2 cellular contexts compared by ENCODE assay signal in the genomic region with DNA sequence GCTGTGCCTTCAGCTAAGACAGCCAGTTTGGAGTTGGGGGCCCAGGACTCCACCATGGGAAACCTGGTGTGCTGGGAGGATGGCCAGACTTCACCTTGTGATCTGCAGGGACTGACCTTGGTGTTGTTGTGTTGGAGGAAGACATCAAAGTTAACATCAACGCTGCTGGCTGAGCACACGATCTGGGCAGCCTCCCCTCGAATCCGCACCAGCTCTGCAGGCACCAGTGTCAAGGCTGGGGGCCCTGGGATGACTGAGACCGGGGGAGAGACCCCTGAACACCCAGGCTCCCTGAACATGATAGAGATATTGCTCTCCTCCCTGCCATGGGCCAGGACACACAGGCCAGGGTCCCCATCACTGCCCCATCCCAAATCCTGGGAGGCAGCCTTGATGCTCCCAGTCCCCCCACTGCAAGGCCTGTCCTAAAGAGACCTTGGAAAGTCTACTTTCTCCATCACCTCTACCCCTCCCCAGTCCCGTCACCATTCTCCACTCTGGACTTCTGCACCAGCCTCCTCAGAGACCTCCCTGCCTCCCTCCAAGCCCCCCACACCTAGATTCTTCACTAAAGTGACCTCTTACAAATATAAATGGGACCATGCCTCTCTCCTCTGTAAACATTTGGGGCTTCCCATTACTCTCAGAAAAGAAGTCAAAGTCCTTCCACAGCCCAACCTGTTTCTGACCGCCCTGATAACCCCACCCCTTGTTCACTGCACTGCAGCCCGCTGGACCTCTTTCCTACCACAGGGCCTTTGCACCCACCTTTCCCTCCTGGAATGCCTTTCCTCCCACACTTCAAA.
A peak's percentile ranks its signal among the peaks of the same experiment; 100 is the strongest.
TF ChIP-seq lines count a peak whose summit lies in the region.

No MANE protein-coding gene starts in this region.

TF ChIP-seq in IMR-90, 13 proteins besides CTCF, POLR2A, EP300 and RAD21:
- TF ChIP-seq NFE2L2 (IDR thresholded peaks at IDR 0.05; ENCODE audit: low read depth, low read length) = no peak

TF ChIP-seq in HepG2, 621 proteins besides CTCF, POLR2A, EP300 and RAD21:
- TF ChIP-seq ZMYM3 (CRISPR knock-in tag; IDR thresholded peaks at IDR 0.05) = 0 out of 2 replicates have a peak, but pooled peaks have one; percentile 46
- TF ChIP-seq ZKSCAN5 (CRISPR knock-in tag; IDR thresholded peaks at IDR 0.05) = no peak
- TF ChIP-seq NR2C2 (CRISPR knock-in tag; IDR thresholded peaks at IDR 0.05; ENCODE audit: borderline replicate concordance) = 0 out of 2 replicates have a peak, but pooled peaks have one; percentile 5
TF ChIP-seq in HepG2: peak in this region for 2.
